19 cellular contexts compared by ENCODE assay signal in genomic region chr20:50909413-50909812, GRCh38. TPM values are rescaled to one million over a fixed set of nuclear protein-coding genes. Genes with fewer than 3 reads are reported as not detected.
A peak's percentile ranks its signal among the peaks of the same experiment; 100 is the strongest.
DNase-seq lines count a peak whose midpoint lies in the region; ATAC-seq lines count a peak whose summit lies in the region.
"Had no signal": no experiment of that assay in that cellular context is flagged by ENCODE, and none has a peak within 500 bp of the region (broad histone marks: within the 10 kb centered on the region; RNA-seq: fewer than 3 reads in every experiment).

No MANE protein-coding gene starts in this region.

- H3K4me3 Mint-ChIP-seq in activated naive CD8-positive, alpha-beta T cell treated with anti-CD3 and anti-CD28 coated beads, Interleukin-2, amount 10 ng/mL, durations not matched to agents 7 days and 5 days: no peak overlapping the region
- H3K4me3 Mint-ChIP-seq in activated naive CD8-positive, alpha-beta T cell treated with anti-CD3 and anti-CD28 coated beads, Interleukin-2, amount 50 U/mL, for 24 hours: no peak overlapping the region
- no peak overlapping the region for H3K4me3 Mint-ChIP-seq in memory B cell
- no peak overlapping the region for H3K4me3 Mint-ChIP-seq in stimulated activated naive B cell treated with anti-CD40 and anti-IgM and Interleukin-4, amounts not matched to agents 10 μg/mL and 1 μg/mL and 100 μg/mL, for 72 hours
- H3K4me3 Mint-ChIP-seq: activated T-helper 1 cell treated with anti-CD3 and anti-CD28 coated beads, Interleukin-12 subunit alpha, Interleukin-12 subunit beta, Interleukin-2, Interleukin-4 antibody, amounts not matched to agents 30 ng/mL and 10 ng/mL and 1 ng/mL, durations not matched to agents 14 hours and 24 hours and 36 hours had no signal

- H3K27ac Mint-ChIP-seq in activated naive CD8-positive, alpha-beta T cell treated with anti-CD3 and anti-CD28 coated beads, Interleukin-2, amount 10 ng/mL, durations not matched to agents 7 days and 5 days: peak overlapping the region; percentile 34
- no peak overlapping the region for H3K27ac Mint-ChIP-seq in activated naive CD8-positive, alpha-beta T cell treated with anti-CD3 and anti-CD28 coated beads, Interleukin-2, amount 50 U/mL, for 24 hours
- H3K27ac Mint-ChIP-seq in memory B cell: peak overlapping the region; percentile 55
- H3K27ac Mint-ChIP-seq in stimulated activated naive B cell treated with anti-CD40 and anti-IgM and Interleukin-4, amounts not matched to agents 10 μg/mL and 1 μg/mL and 100 μg/mL, for 72 hours: peak overlapping the region; percentile 73
- H3K27ac Mint-ChIP-seq: activated T-helper 1 cell treated with anti-CD3 and anti-CD28 coated beads, Interleukin-12 subunit alpha, Interleukin-12 subunit beta, Interleukin-2, Interleukin-4 antibody, amounts not matched to agents 30 ng/mL and 10 ng/mL and 1 ng/mL, durations not matched to agents 14 hours and 24 hours and 36 hours had no signal

- peaks cover 40% of the 10 kb centered on the region for H3K4me1 Mint-ChIP-seq in activated naive CD8-positive, alpha-beta T cell treated with anti-CD3 and anti-CD28 coated beads, Interleukin-2, amount 10 ng/mL, durations not matched to agents 7 days and 5 days
- H3K4me1 Mint-ChIP-seq in activated naive CD8-positive, alpha-beta T cell treated with anti-CD3 and anti-CD28 coated beads, Interleukin-2, amount 50 U/mL, for 24 hours: peaks cover 60% of the 10 kb centered on the region
- peaks cover 44% of the 10 kb centered on the region for H3K4me1 Mint-ChIP-seq in memory B cell
- H3K4me1 Mint-ChIP-seq in stimulated activated naive B cell treated with anti-CD40 and anti-IgM and Interleukin-4, amounts not matched to agents 10 μg/mL and 1 μg/mL and 100 μg/mL, for 72 hours: peaks cover 33 to 67% of the 10 kb centered on the region in 2 donors

- H3K36me3 Mint-ChIP-seq in activated naive CD8-positive, alpha-beta T cell treated with anti-CD3 and anti-CD28 coated beads, Interleukin-2, amount 10 ng/mL, durations not matched to agents 7 days and 5 days: peaks cover 33% of the 10 kb centered on the region
- H3K36me3 Mint-ChIP-seq in activated naive CD8-positive, alpha-beta T cell treated with anti-CD3 and anti-CD28 coated beads, Interleukin-2, amount 50 U/mL, for 24 hours (ENCODE audit: low read depth): peaks cover 51% of the 10 kb centered on the region
- peaks cover 6% of the 10 kb centered on the region for H3K36me3 Mint-ChIP-seq in memory B cell
- H3K36me3 Mint-ChIP-seq in stimulated activated naive B cell treated with anti-CD40 and anti-IgM and Interleukin-4, amounts not matched to agents 10 μg/mL and 1 μg/mL and 100 μg/mL, for 72 hours: peaks cover 13 to 31% of the 10 kb centered on the region in 2 donors

- H3K9me3 Mint-ChIP-seq in activated naive CD8-positive, alpha-beta T cell treated with anti-CD3 and anti-CD28 coated beads, Interleukin-2, amount 10 ng/mL, durations not matched to agents 7 days and 5 days: no peaks in the 10 kb centered on the region
- H3K9me3 Mint-ChIP-seq in activated naive CD8-positive, alpha-beta T cell treated with anti-CD3 and anti-CD28 coated beads, Interleukin-2, amount 50 U/mL, for 24 hours: no peaks in the 10 kb centered on the region
- H3K9me3 Mint-ChIP-seq in memory B cell: no peaks in the 10 kb centered on the region
- no peaks in the 10 kb centered on the region for H3K9me3 Mint-ChIP-seq in stimulated activated naive B cell treated with anti-CD40 and anti-IgM and Interleukin-4, amounts not matched to agents 10 μg/mL and 1 μg/mL and 100 μg/mL, for 72 hours
- H3K9me3 Mint-ChIP-seq: activated T-helper 1 cell treated with anti-CD3 and anti-CD28 coated beads, Interleukin-12 subunit alpha, Interleukin-12 subunit beta, Interleukin-2, Interleukin-4 antibody, amounts not matched to agents 30 ng/mL and 10 ng/mL and 1 ng/mL, durations not matched to agents 14 hours and 24 hours and 36 hours had no signal

- POLR2A ChIA-PET in activated naive CD8-positive, alpha-beta T cell treated with anti-CD3 and anti-CD28 coated beads, Interleukin-2, amount 10 ng/mL, durations not matched to agents 7 days and 5 days (lab: Charles Lee): interaction anchor here (0.6 to 1.4 kb wide), 3 partner anchors 20 to 1212 kb away, joined by 3 to 5 read pairs (median 4); no protein-coding TSS in a partner anchor

- no peak for ATAC-seq in activated naive CD8-positive, alpha-beta T cell treated with anti-CD3 and anti-CD28 coated beads, Interleukin-2, amount 10 ng/mL, durations not matched to agents 7 days and 5 days (ENCODE audit: low read depth)
- ATAC-seq in activated naive CD8-positive, alpha-beta T cell treated with anti-CD3 and anti-CD28 coated beads, Interleukin-2, amount 50 U/mL, for 24 hours: no peak
- no peak for ATAC-seq in memory B cell (ENCODE audit: low read depth)
- peak; percentile 53 to 72 for ATAC-seq in stimulated activated naive B cell treated with anti-CD40 and anti-IgM and Interleukin-4, amounts not matched to agents 10 μg/mL and 1 μg/mL and 100 μg/mL, for 72 hours (replicated peaks)
- ATAC-seq: heart right ventricle, left colon had no signal

- DNase-seq in activated naive CD8-positive, alpha-beta T cell treated with anti-CD3 and anti-CD28 coated beads, Interleukin-2, amount 10 ng/mL, durations not matched to agents 7 days and 5 days: no peak
- DNase-seq in activated naive CD8-positive, alpha-beta T cell treated with anti-CD3 and anti-CD28 coated beads, Interleukin-2, amount 50 U/mL, for 24 hours: no peak
- DNase-seq in MV-4-11 (lab: John Stamatoyannopoulos, UW) (peak; percentile 18), memory B cell (ENCODE audit: low spot score in 2 of 2) (no peak), AG08396 (ENCODE audit: low spot score) (no peak), ACHN (no peak)
- DNase-seq in stimulated activated naive B cell treated with anti-CD40 and anti-IgM and Interleukin-4, amounts not matched to agents 10 μg/mL and 1 μg/mL and 100 μg/mL, for 72 hours: no peak
- DNase-seq: amygdala, dermis blood vessel endothelial cell, GDM1, HCEC 1CT, heart right ventricle, left colon, mesenchymal stem cell, NCI-H187 treated with DMSO at 0.1 percent for 48 hours, NCI-H526 treated with DMSO at 0.1 percent for 48 hours, sigmoid colon, T1000 had no signal

- in situ Hi-C loops in ACHN (cut with HindIII; ENCODE audit: low pct_ligation_motif_present, low pct_unique_long_range_greater_than_20kb, low sequenced_read_pairs): no loop called here

- no peaks in the 10 kb centered on the region for H3K27me3 Mint-ChIP-seq in activated naive CD8-positive, alpha-beta T cell treated with anti-CD3 and anti-CD28 coated beads, Interleukin-2, amount 10 ng/mL, durations not matched to agents 7 days and 5 days
- no peaks in the 10 kb centered on the region for H3K27me3 Mint-ChIP-seq in activated naive CD8-positive, alpha-beta T cell treated with anti-CD3 and anti-CD28 coated beads, Interleukin-2, amount 50 U/mL, for 24 hours
- no peaks in the 10 kb centered on the region for H3K27me3 Mint-ChIP-seq in memory B cell
- no peaks in the 10 kb centered on the region for H3K27me3 Mint-ChIP-seq in stimulated activated naive B cell treated with anti-CD40 and anti-IgM and Interleukin-4, amounts not matched to agents 10 μg/mL and 1 μg/mL and 100 μg/mL, for 72 hours

RNA-seq across cellular contexts. Expression of gene ADNP, which starts 21.8 kb away (rescaled TPM):
- 10 to 100 TPM; 75.1 to 77.6 TPM for total RNA-seq in activated naive CD8-positive, alpha-beta T cell treated with anti-CD3 and anti-CD28 coated beads, Interleukin-2, amount 10 ng/mL, durations not matched to agents 7 days and 5 days

RNA-seq across cellular contexts. Expression of gene DPM1, which starts 48.9 kb away (rescaled TPM):
- 10 to 100 TPM; 48.1 to 48.9 TPM for total RNA-seq in activated naive CD8-positive, alpha-beta T cell treated with anti-CD3 and anti-CD28 coated beads, Interleukin-2, amount 10 ng/mL, durations not matched to agents 7 days and 5 days

RNA-seq across cellular contexts. Expression of gene MOCS3, which starts 49.2 kb away (rescaled TPM):
- 1 to 10 TPM; 5.3 to 5.8 TPM for total RNA-seq in activated naive CD8-positive, alpha-beta T cell treated with anti-CD3 and anti-CD28 coated beads, Interleukin-2, amount 10 ng/mL, durations not matched to agents 7 days and 5 days

Comparison
In these comparisons a context has a peak if more than half of its experiments do, and no peak if none do; other contexts are left out.
1. ATAC-seq: peak in stimulated activated naive B cell treated with anti-CD40 and anti-IgM and Interleukin-4, amounts not matched to agents 10 μg/mL and 1 μg/mL and 100 μg/mL, for 72 hours (2 of 2); none in activated naive CD8-positive, alpha-beta T cell treated with anti-CD3 and anti-CD28 coated beads, Interleukin-2, amount 10 ng/mL, durations not matched to agents 7 days and 5 days (single experiment), activated naive CD8-positive, alpha-beta T cell treated with anti-CD3 and anti-CD28 coated beads, Interleukin-2, amount 50 U/mL, for 24 hours (single experiment) and memory B cell (single experiment).